Comparison of ENCODE assay signal across 19 cellular contexts in genomic region chr7:151431281-151431767, GRCh38. TPM values are rescaled to one million over a fixed set of nuclear protein-coding genes. Genes with fewer than 3 reads are reported as not detected.
DNase-seq lines count a peak whose midpoint lies in the region; ATAC-seq and TF ChIP-seq lines count a peak whose summit lies in the region.
"Had no signal": no experiment of that assay in that cellular context is flagged by ENCODE, and none has a peak within 500 bp of the region (broad histone marks: within the 10 kb centered on the region; RNA-seq: fewer than 3 reads in every experiment).

No MANE protein-coding gene starts in this region.

- H4K20me1 ChIP-seq in SK-N-SH (ENCODE audit: insufficient read depth) = no peaks in the 10 kb centered on the region
- H4K20me1 ChIP-seq: BLaER1 had no signal

- no peaks in the 10 kb centered on the region for H3K9me3 Mint-ChIP-seq in activated naive CD4-positive, alpha-beta T cell treated with anti-CD3 and anti-CD28 coated beads, Interleukin-2, amount 50 U/mL, for 24 hours
- H3K9me3 Mint-ChIP-seq in naive thymus-derived CD4-positive, alpha-beta T cell = no peaks in the 10 kb centered on the region

- H3K27me3 Mint-ChIP-seq in activated naive CD4-positive, alpha-beta T cell treated with anti-CD3 and anti-CD28 coated beads, Interleukin-2, amount 50 U/mL, for 24 hours = no peaks in the 10 kb centered on the region
- peaks cover 0 to 6% (median 0%) of the 10 kb centered on the region in 5 donors for H3K27me3 Mint-ChIP-seq in naive thymus-derived CD4-positive, alpha-beta T cell

- no peak for DNase-seq in activated naive CD4-positive, alpha-beta T cell (lab: John Stamatoyannopoulos, UW)
- DNase-seq in H7 = peak; percentile 52
- no peak for DNase-seq in naive thymus-derived CD4-positive, alpha-beta T cell
- DNase-seq in thyroid gland = no peak
- DNase-seq in activated CD4-positive, CD25-positive, alpha-beta regulatory T cell treated with anti-CD3 and anti-CD28 coated beads, Interleukin-2, amount 50 U/mL, for 72 hours = no peak
- no peak for DNase-seq in SK-N-SH
- DNase-seq in SHP77 treated with DMSO at 0.1 percent for 48 hours (lab: John Stamatoyannopoulos, UW) = no peak
- DNase-seq: DMS79 treated with DMSO at 0.1 percent for 48 hours, GM23248, NCI-H1105, NCI-H1694, NCI-H2081 treated with DMSO at 0.1 percent for 48 hours, NCI-H510A, NCI-H748 treated with DMSO at 0.1 percent for 48 hours had no signal

- no peak overlapping the region for H3K4me3 Mint-ChIP-seq in activated naive CD4-positive, alpha-beta T cell treated with anti-CD3 and anti-CD28 coated beads, Interleukin-2, amount 50 U/mL, for 24 hours
- H3K4me3 Mint-ChIP-seq in naive thymus-derived CD4-positive, alpha-beta T cell = peak overlapping the region in 5 of 10 donors; percentile 6 to 78 (median 29)

- no peak for ATAC-seq in naive thymus-derived CD4-positive, alpha-beta T cell
- ATAC-seq: A549, Right ventricle myocardium inferior had no signal

- peak overlapping the region; percentile 35 for H3K27ac Mint-ChIP-seq in activated naive CD4-positive, alpha-beta T cell treated with anti-CD3 and anti-CD28 coated beads, Interleukin-2, amount 50 U/mL, for 24 hours
- H3K27ac Mint-ChIP-seq in naive thymus-derived CD4-positive, alpha-beta T cell = peak overlapping the region in 6 of 9 donors; percentile 51 to 92 (median 60)

- H3K36me3 ChIP-seq in H7 (replicated peaks; ENCODE audit: control insufficient read depth, insufficient read depth, low read length) (no peaks in the 10 kb centered on the region), thyroid gland (no peaks in the 10 kb centered on the region), SK-N-SH (replicated peaks in 1 of 2; ENCODE audit: control insufficient read depth in 1 of 2, insufficient read depth in 2 of 2, low read length in 1 of 2) (no peaks in the 10 kb centered on the region)
- no peaks in the 10 kb centered on the region for H3K36me3 ChIP-seq in naive thymus-derived CD4-positive, alpha-beta T cell (ENCODE audit: control insufficient read depth in 2 of 3, insufficient read depth in 3 of 3, low read length in 3 of 3)
- H3K36me3 ChIP-seq: BLaER1 had no signal

- intact Hi-C loops in naive thymus-derived CD4-positive, alpha-beta T cell (cut with micrococcal nuclease) = loop anchor here (2.0 to 5.0 kb wide), 4 partner anchors 23 to 79 kb away; no protein-coding TSS in a partner anchor
- intact Hi-C loops in thyroid gland (cut with DNase I) = no loop called here

- no peaks in the 10 kb centered on the region for H3K9me3 ChIP-seq in naive thymus-derived CD4-positive, alpha-beta T cell (ENCODE audit: control insufficient read depth in 2 of 3, low read length in 3 of 3)
- H3K9me3 ChIP-seq in thyroid gland (no peaks in the 10 kb centered on the region), SK-N-SH (no peaks in the 10 kb centered on the region)
- H3K9me3 ChIP-seq: A549, BLaER1 had no signal

- no peak for TF ChIP-seq POLR2A in thyroid gland (IDR thresholded peaks at IDR 0.05)

- H3K4me3 ChIP-seq in H7 (ENCODE audit: insufficient read depth, low read depth, low read length) (no peak overlapping the region), thyroid gland (replicated peaks in 1 of 3) (no peak overlapping the region), SK-N-SH (ENCODE audit: low read depth in 2 of 2, low read length in 1 of 2) (no peak overlapping the region)
- no peak overlapping the region for H3K4me3 ChIP-seq in naive thymus-derived CD4-positive, alpha-beta T cell (ENCODE audit: low read length)
- H3K4me3 ChIP-seq: A549, BLaER1, GM23248 had no signal

- H3K9ac ChIP-seq in SK-N-SH = no peak overlapping the region
- H3K9ac ChIP-seq: BLaER1, GM23248 had no signal

- POLR2A ChIA-PET in naive thymus-derived CD4-positive, alpha-beta T cell (lab: Charles Lee) = no interaction called here
- POLR2A ChIA-PET in SK-N-SH (lab: Yijun Ruan, JAX) = no interaction called here

- H3K4me1 ChIP-seq in naive thymus-derived CD4-positive, alpha-beta T cell (ENCODE audit: control insufficient read depth in 2 of 2, insufficient read depth in 2 of 2, low read length in 2 of 2) = peaks cover 59 to 78% of the 10 kb centered on the region in 2 donors
- H3K4me1 ChIP-seq in thyroid gland (peaks cover 81 to 95% of the 10 kb centered on the region in 2 donors), SK-N-SH (ENCODE audit: control insufficient read depth in 1 of 2, insufficient read depth in 2 of 2, low read depth in 1 of 2, low read length in 1 of 2) (peaks cover 8 to 17% of the 10 kb centered on the region in 2 experiments; a peak in 1 of 4 replicates)

- no peaks in the 10 kb centered on the region for H3F3A ChIP-seq in SK-N-SH (replicated peaks; ENCODE audit: insufficient read depth)

- no peaks in the 10 kb centered on the region for H3K36me3 Mint-ChIP-seq in activated naive CD4-positive, alpha-beta T cell treated with anti-CD3 and anti-CD28 coated beads, Interleukin-2, amount 50 U/mL, for 24 hours
- H3K36me3 Mint-ChIP-seq in naive thymus-derived CD4-positive, alpha-beta T cell = no peaks in the 10 kb centered on the region

- no peak for TF ChIP-seq RAD21 in SK-N-SH (IDR thresholded peaks at IDR 0.05; ENCODE audit: low read length)

- H3K9me2 ChIP-seq in SK-N-SH = no peaks in the 10 kb centered on the region

- no peaks in the 10 kb centered on the region for H3K79me2 ChIP-seq in SK-N-SH (ENCODE audit: insufficient read depth)

- TF ChIP-seq CTCF in thyroid gland (IDR thresholded peaks at IDR 0.05) = no peak
- no peak for TF ChIP-seq CTCF in SK-N-SH (IDR thresholded peaks at IDR 0.05)

- H3K4me1 Mint-ChIP-seq in activated naive CD4-positive, alpha-beta T cell treated with anti-CD3 and anti-CD28 coated beads, Interleukin-2, amount 50 U/mL, for 24 hours = peaks cover 58% of the 10 kb centered on the region
- H3K4me1 Mint-ChIP-seq in naive thymus-derived CD4-positive, alpha-beta T cell = peaks cover 28 to 81% (median 65%) of the 10 kb centered on the region in 7 donors

- H3K27me3 ChIP-seq in H7 (ENCODE audit: control insufficient read depth, insufficient read depth, low read length) (no peaks in the 10 kb centered on the region), thyroid gland (no peaks in the 10 kb centered on the region), SK-N-SH (ENCODE audit: insufficient read depth) (no peaks in the 10 kb centered on the region)
- no peaks in the 10 kb centered on the region for H3K27me3 ChIP-seq in naive thymus-derived CD4-positive, alpha-beta T cell (ENCODE audit: control insufficient read depth in 2 of 2, insufficient read depth in 2 of 2, low read length in 2 of 2)
- H3K27me3 ChIP-seq: BLaER1 had no signal

- no peak overlapping the region for H2AFZ ChIP-seq in SK-N-SH (ENCODE audit: low read depth)
- H2AFZ ChIP-seq: GM23248 had no signal

- H3K27ac ChIP-seq in naive thymus-derived CD4-positive, alpha-beta T cell (ENCODE audit: low read depth, low read length) = no peak overlapping the region
- H3K27ac ChIP-seq in thyroid gland (peak overlapping the region; percentile 85 to 93 (median 92)), SK-N-SH (ENCODE audit: low read depth in 2 of 2, low read length in 1 of 2) (no peak overlapping the region)
- H3K27ac ChIP-seq: BLaER1, GM23248 had no signal

- CTCF ChIA-PET in naive thymus-derived CD4-positive, alpha-beta T cell (lab: Charles Lee) = no interaction called here
- CTCF ChIA-PET in SK-N-SH (lab: Yijun Ruan, JAX) = interaction anchor here (1.9 to 2.2 kb wide), 2 partner anchors 18 to 116 kb away, joined by 5 to 8 read pairs; no protein-coding TSS in a partner anchor

- no peak for TF ChIP-seq EP300 in SK-N-SH (IDR thresholded peaks at IDR 0.05; ENCODE audit: borderline replicate concordance in 1 of 2, low read depth in 1 of 2, low read length in 1 of 2)

- WGBS in thyroid gland, 2 donors = 95 to 97% methylated on average over 12 of the region's 13 CpGs
- WGBS in SK-N-SH (ENCODE audit: low lambda C conversion rate) = 68% methylated on average over 9 of the region's 13 CpGs

- H3K4me2 ChIP-seq in SK-N-SH = no peak overlapping the region
- H3K4me2 ChIP-seq: A549 had no signal

TF ChIP-seq in SK-N-SH, 30 proteins besides CTCF, POLR2A, EP300 and RAD21:
- TF ChIP-seq TEAD4 (IDR thresholded peaks at IDR 0.05; ENCODE audit: borderline replicate concordance, insufficient read depth) (no peak), ELF1 (IDR thresholded peaks at IDR 0.05) (no peak), TAF1 (IDR thresholded peaks at IDR 0.05; ENCODE audit: borderline replicate concordance, low read depth, low read length) (no peak), SIN3A (IDR thresholded peaks at IDR 0.05; ENCODE audit: borderline replicate concordance, low read depth, low read length) (no peak), JUND (IDR thresholded peaks at IDR 0.05) (no peak), RFX5 (IDR thresholded peaks at IDR 0.05; ENCODE audit: low read length) (no peak), CHD2 (IDR thresholded peaks at IDR 0.05; ENCODE audit: low read length, partially characterized antibody) (no peak), MAX (IDR thresholded peaks at IDR 0.05; ENCODE audit: low read depth) (no peak), RXRA (IDR thresholded peaks at IDR 0.05; ENCODE audit: borderline replicate concordance, low read depth) (no peak), YY1 (IDR thresholded peaks at IDR 0.05; ENCODE audit: low read depth) (no peak)

RNA-seq across cellular contexts. Expression of gene CRYGN, which starts 8.6 kb away (rescaled TPM):
- 1.2 and 2.2 TPM in 2 replicates for total RNA-seq in H7 (2014; rRNA removed; shearing (Covaris generic))
- total RNA-seq in naive thymus-derived CD4-positive, alpha-beta T cell = 1 to 10 TPM in 1 of 5 experiments, under 1 TPM in 2, not detected in 2; 0.46 to 1.1 (median 0.61) TPM
- polyA plus RNA-seq in naive thymus-derived CD4-positive, alpha-beta T cell = under 1 TPM; 0.33 to 0.48 TPM
- total RNA-seq in thyroid gland = 10 to 100 TPM; 16.4 to 45.5 (median 24.5) TPM
- not detected in 2 replicates for polyA plus RNA-seq in SK-N-SH (2012; rRNA removed)
- 0.03 TPM in 1 of 2 replicates, not detected in the other for polyA plus RNA-seq in SK-N-SH (2012; cell fraction: cytosol; rRNA removed)
- 0.06 TPM in 1 of 2 replicates, not detected in the other for polyA plus RNA-seq in SK-N-SH (2012; cell fraction: nucleus; rRNA removed)
- total RNA-seq: GM23248, LHCN-M2, Right ventricle myocardium inferior had no signal
- polyA plus RNA-seq: A549, GM23248 had no signal

RNA-seq across cellular contexts. Expression of gene WDR86, which starts 21.5 kb away (rescaled TPM):
- total RNA-seq in H7 (2014; rRNA removed; shearing (Covaris generic)) = 40.6 and 40.8 TPM in 2 replicates
- total RNA-seq in naive thymus-derived CD4-positive, alpha-beta T cell = 1 to 10 TPM in 2 of 5 experiments, not detected in 3; 1.6 to 9.7 TPM
- 1 to 10 TPM in 1 of 2 donors, under 1 TPM in 1; 0.24 to 3.1 TPM for polyA plus RNA-seq in naive thymus-derived CD4-positive, alpha-beta T cell
- total RNA-seq in thyroid gland = 100 to 1,000 TPM in 3 of 4 donors, 10 to 100 TPM in 1; 99.5 to 203 (median 142) TPM
- 1.0 and 2.5 TPM in 2 replicates for polyA plus RNA-seq in SK-N-SH (2012; rRNA removed)
- polyA plus RNA-seq in SK-N-SH (2012; cell fraction: cytosol; rRNA removed) = 0.45 and 0.84 TPM in 2 replicates
- 9.5 and 16.8 TPM in 2 replicates for polyA plus RNA-seq in SK-N-SH (2012; cell fraction: nucleus; rRNA removed)
- total RNA-seq: GM23248 had no signal
- polyA plus RNA-seq: GM23248 had no signal

Comparison
In these comparisons a context has a peak if more than half of its experiments do, and no peak if none do; other contexts are left out.
1. H3K27ac ChIP-seq: peak in thyroid gland (3 of 3); none in naive thymus-derived CD4-positive, alpha-beta T cell (single experiment) and SK-N-SH (0 of 2).